ENCODE assay signal across 26 cellular contexts in genomic region chr17:31903401-31903800, GRCh38.
"Had no signal": no experiment of that assay in that cellular context is flagged by ENCODE, and none has a peak within 500 bp of the region (broad histone marks: within the 10 kb centered on the region; RNA-seq: fewer than 3 reads in every experiment).

No MANE protein-coding gene starts in this region.

- DNase-seq: activated naive CD4-positive, alpha-beta T cell; activated naive CD8-positive, alpha-beta T cell treated with anti-CD3 and anti-CD28 coated beads for 36 hours; activated T-cell treated with anti-CD3 and anti-CD28 coated beads, Interleukin-2, amount 50 U/mL, for 4 hours; amniotic stem cell; aorta; brain microvascular endothelial cell; central memory CD4-positive, alpha-beta T cell; Karpas-422; KBM-7; NCI-H1048; NCI-H1105 treated with DMSO at 0.1 percent for 48 hours; NCI-H1436 treated with DMSO at 0.1 percent for 48 hours; NCI-H1694 treated with DMSO at 0.1 percent for 48 hours; NCI-H2029; NCI-H345; NCI-H524 treated with DMSO at 0.1 percent for 48 hours; PC-3; Peyer's patch; RPMI8226; SHP77 treated with DMSO at 0.1 percent for 48 hours; SK-N-SH had no signal

- H3K4me3 Mint-ChIP-seq: activated naive CD8-positive, alpha-beta T cell treated with anti-CD3 and anti-CD28 coated beads for 36 hours; activated T-cell treated with anti-CD3 and anti-CD28 coated beads, Interleukin-2, amount 50 U/mL, for 4 hours; activated T-helper 1 cell treated with anti-CD3 and anti-CD28 coated beads, Interleukin-12 subunit alpha, Interleukin-12 subunit beta, Interleukin-2, Interleukin-4 antibody, amounts not matched to agents 30 ng/mL and 10 ng/mL and 1 ng/mL, durations not matched to agents 14 hours and 24 hours and 36 hours; T-helper 1 cell treated with Interleukin-12 subunit alpha and Interleukin-12 subunit beta and Interleukin-4 antibody, amounts not matched to agents 30 μg/mL and 1 μg/mL, for 36 hours had no signal

- H3K27me3 ChIP-seq: brain microvascular endothelial cell, Peyer's patch, SJSA1 had no signal

- H3K27me3 Mint-ChIP-seq: activated CD8-positive, alpha-beta T cell treated with anti-CD3 and anti-CD28 coated beads for 36 hours had no signal

- H3K9me3 Mint-ChIP-seq: activated CD8-positive, alpha-beta T cell treated with anti-CD3 and anti-CD28 coated beads for 36 hours; activated naive CD8-positive, alpha-beta T cell treated with anti-CD3 and anti-CD28 coated beads for 36 hours; activated T-cell treated with anti-CD3 and anti-CD28 coated beads, Interleukin-2, amount 50 U/mL, for 4 hours; activated T-helper 1 cell treated with anti-CD3 and anti-CD28 coated beads, Interleukin-12 subunit alpha, Interleukin-12 subunit beta, Interleukin-2, Interleukin-4 antibody, amounts not matched to agents 30 ng/mL and 10 ng/mL and 1 ng/mL, durations not matched to agents 14 hours and 24 hours and 36 hours; T-helper 1 cell treated with Interleukin-12 subunit alpha and Interleukin-12 subunit beta and Interleukin-4 antibody, amounts not matched to agents 30 μg/mL and 1 μg/mL, for 36 hours; T-helper 2 cell treated with Interferon-gamma antibody and Interleukin-4, amounts not matched to agents 5 μg/mL and 100 μg/mL, for 36 hours had no signal

- H3K9me3 ChIP-seq: Peyer's patch, SJSA1, SK-N-SH had no signal

- H3K27ac ChIP-seq: brain microvascular endothelial cell, Peyer's patch, SJSA1 had no signal

- H3K9ac ChIP-seq: SK-N-SH had no signal

- H3K9me2 ChIP-seq: SK-N-SH had no signal

- H3K4me2 ChIP-seq: SK-N-SH had no signal

- H3K4me3 ChIP-seq: Peyer's patch, SJSA1 had no signal

- H3K27ac Mint-ChIP-seq: T-helper 1 cell treated with Interleukin-12 subunit alpha and Interleukin-12 subunit beta and Interleukin-4 antibody, amounts not matched to agents 30 μg/mL and 1 μg/mL, for 36 hours; T-helper 2 cell treated with Interferon-gamma antibody and Interleukin-4, amounts not matched to agents 5 μg/mL and 100 μg/mL, for 36 hours had no signal

- ATAC-seq: activated CD8-positive, alpha-beta T cell treated with anti-CD3 and anti-CD28 coated beads for 36 hours; PC-3 had no signal
